Comparison of ENCODE assay signal across 1 cellular context in the genomic region with DNA sequence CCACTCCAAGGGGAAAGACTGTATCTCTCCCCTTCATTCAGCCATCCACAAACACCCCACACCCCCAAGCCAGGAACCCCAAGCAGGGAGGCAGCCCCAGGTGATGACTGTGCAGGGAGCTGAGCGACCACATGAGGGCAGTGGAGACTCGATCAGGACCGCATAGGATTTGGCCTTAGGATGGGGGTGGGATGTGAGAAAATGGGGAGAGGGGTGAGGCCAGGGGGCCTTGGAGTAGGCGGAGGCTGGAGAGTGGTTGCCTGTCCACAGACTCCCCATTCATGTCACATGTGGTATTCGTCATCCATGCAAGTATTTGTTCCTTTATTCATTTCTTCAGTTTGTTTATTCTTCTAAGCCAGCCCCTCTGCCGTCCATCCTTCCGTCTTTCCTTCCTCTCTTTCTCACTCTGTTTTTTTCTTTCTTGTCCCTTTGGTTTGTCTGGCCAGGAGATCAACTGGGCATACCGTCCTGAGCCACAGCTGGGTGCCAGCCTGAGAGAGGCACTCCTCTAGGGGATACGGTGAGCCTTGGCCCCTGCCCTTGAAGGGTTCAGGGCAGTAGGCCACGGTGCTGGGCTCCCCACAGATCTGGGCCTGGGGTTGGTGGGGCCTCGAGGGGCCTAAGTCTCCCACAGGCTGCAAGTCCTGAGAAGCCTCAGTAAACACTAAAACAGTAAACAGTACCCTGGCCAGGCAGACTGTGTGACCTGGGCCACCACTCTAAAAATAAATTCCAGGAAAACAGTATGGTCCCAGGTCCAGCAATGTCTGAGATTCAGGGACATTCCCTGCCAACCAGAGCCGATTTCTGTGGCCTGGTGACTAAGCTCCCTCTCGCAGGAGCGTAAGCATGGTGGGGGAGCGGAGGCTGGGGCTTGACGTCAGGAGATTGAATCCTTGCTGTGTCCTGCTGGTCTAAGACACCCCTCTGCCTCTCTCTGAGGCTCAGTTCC.
TF ChIP-seq lines count a peak whose summit lies in the region.

No MANE protein-coding gene starts in this region.

TF ChIP-seq in HepG2, 621 proteins besides CTCF, POLR2A, EP300 and RAD21 (continued from another document):
- TF ChIP-seq, protein P1, sequence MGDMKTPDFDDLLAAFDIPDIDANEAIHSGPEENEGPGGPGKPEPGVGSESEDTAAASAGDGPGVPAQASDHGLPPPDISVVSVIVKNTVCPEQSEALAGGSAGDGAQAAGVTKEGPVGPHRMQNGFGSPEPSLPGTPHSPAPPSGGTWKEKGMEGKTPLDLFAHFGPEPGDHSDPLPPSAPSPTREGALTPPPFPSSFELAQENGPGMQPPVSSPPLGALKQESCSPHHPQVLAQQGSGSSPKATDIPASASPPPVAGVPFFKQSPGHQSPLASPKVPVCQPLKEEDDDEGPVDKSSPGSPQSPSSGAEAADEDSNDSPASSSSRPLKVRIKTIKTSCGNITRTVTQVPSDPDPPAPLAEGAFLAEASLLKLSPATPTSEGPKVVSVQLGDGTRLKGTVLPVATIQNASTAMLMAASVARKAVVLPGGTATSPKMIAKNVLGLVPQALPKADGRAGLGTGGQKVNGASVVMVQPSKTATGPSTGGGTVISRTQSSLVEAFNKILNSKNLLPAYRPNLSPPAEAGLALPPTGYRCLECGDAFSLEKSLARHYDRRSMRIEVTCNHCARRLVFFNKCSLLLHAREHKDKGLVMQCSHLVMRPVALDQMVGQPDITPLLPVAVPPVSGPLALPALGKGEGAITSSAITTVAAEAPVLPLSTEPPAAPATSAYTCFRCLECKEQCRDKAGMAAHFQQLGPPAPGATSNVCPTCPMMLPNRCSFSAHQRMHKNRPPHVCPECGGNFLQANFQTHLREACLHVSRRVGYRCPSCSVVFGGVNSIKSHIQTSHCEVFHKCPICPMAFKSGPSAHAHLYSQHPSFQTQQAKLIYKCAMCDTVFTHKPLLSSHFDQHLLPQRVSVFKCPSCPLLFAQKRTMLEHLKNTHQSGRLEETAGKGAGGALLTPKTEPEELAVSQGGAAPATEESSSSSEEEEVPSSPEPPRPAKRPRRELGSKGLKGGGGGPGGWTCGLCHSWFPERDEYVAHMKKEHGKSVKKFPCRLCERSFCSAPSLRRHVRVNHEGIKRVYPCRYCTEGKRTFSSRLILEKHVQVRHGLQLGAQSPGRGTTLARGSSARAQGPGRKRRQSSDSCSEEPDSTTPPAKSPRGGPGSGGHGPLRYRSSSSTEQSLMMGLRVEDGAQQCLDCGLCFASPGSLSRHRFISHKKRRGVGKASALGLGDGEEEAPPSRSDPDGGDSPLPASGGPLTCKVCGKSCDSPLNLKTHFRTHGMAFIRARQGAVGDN (CRISPR knock-in tag; IDR thresholded peaks at IDR 0.05), result peak; percentile 18
- TF ChIP-seq TMF1 (CRISPR knock-in tag; IDR thresholded peaks at IDR 0.05; ENCODE audit: low read depth) (no peak), XRCC5 (optimal IDR thresholded peaks at IDR 0.05; ENCODE audit: low read length) (peak; percentile 48), MAZ (IDR thresholded peaks at IDR 0.05; ENCODE audit: borderline replicate concordance, low read depth, low read length) (no peak), MAZ (CRISPR knock-in tag; IDR thresholded peaks at IDR 0.05; ENCODE audit: low read depth) (peak; percentile 38; the same call in 1 of the 2 replicates), SPEN (CRISPR knock-in tag; IDR thresholded peaks at IDR 0.05; ENCODE audit: low read depth) (peak; percentile 4; the same call in 1 of the 2 replicates), STAG1 (CRISPR knock-in tag; IDR thresholded peaks at IDR 0.05) (peak; percentile 76), ZFX (CRISPR knock-in tag; IDR thresholded peaks at IDR 0.05; ENCODE audit: low read depth) (peak; percentile 34)
- TF ChIP-seq, protein P2, sequence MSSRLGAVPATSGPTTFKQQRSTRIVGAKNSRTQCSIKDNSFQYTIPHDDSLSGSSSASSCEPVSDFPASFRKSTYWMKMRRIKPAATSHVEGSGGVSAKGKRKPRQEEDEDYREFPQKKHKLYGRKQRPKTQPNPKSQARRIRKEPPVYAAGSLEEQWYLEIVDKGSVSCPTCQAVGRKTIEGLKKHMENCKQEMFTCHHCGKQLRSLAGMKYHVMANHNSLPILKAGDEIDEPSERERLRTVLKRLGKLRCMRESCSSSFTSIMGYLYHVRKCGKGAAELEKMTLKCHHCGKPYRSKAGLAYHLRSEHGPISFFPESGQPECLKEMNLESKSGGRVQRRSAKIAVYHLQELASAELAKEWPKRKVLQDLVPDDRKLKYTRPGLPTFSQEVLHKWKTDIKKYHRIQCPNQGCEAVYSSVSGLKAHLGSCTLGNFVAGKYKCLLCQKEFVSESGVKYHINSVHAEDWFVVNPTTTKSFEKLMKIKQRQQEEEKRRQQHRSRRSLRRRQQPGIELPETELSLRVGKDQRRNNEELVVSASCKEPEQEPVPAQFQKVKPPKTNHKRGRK (CRISPR knock-in tag; IDR thresholded peaks at IDR 0.05), result peak; percentile 82; the same call in 1 of the 2 replicates
